1 cellular context compared by ENCODE assay signal in the genomic region with DNA sequence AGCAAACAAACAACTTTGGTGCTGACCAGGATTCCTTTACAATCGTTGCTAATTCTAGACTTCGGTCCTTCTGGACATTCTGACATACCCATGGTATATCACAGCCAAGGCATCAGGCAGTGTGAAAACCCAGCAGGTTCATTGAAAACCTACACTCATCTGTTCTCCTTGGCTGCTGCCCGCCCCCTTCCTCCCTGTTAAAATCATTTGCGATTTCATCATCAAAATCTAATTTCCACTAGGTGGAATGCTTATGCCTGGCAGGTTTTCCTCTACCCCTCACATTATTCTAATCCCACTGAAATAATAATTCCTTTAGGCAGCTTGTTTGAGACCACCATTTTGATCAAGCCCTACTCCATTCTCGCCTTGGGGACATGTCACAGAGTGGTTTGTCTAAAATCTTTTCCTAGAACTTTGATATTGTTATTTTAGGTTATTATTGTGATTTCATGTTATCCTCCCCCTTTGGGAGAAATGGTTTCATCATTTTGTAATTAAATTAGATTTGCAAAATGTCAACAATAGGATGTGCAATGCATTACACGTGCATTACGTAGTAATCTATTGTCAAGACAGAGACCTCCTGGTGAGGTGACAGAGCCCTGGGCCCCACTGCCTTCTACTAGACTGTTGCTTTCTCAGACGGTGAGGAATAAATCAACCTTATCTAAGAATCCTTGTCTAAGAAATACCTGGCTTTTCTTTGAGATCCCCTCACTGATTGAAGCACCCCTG.
TF ChIP-seq lines count a peak whose summit lies in the region.

No MANE protein-coding gene starts in this region.

TF ChIP-seq in GM23338, 12 proteins besides CTCF, POLR2A, EP300 and RAD21 (continued from another document):
- TF ChIP-seq, protein P1, sequence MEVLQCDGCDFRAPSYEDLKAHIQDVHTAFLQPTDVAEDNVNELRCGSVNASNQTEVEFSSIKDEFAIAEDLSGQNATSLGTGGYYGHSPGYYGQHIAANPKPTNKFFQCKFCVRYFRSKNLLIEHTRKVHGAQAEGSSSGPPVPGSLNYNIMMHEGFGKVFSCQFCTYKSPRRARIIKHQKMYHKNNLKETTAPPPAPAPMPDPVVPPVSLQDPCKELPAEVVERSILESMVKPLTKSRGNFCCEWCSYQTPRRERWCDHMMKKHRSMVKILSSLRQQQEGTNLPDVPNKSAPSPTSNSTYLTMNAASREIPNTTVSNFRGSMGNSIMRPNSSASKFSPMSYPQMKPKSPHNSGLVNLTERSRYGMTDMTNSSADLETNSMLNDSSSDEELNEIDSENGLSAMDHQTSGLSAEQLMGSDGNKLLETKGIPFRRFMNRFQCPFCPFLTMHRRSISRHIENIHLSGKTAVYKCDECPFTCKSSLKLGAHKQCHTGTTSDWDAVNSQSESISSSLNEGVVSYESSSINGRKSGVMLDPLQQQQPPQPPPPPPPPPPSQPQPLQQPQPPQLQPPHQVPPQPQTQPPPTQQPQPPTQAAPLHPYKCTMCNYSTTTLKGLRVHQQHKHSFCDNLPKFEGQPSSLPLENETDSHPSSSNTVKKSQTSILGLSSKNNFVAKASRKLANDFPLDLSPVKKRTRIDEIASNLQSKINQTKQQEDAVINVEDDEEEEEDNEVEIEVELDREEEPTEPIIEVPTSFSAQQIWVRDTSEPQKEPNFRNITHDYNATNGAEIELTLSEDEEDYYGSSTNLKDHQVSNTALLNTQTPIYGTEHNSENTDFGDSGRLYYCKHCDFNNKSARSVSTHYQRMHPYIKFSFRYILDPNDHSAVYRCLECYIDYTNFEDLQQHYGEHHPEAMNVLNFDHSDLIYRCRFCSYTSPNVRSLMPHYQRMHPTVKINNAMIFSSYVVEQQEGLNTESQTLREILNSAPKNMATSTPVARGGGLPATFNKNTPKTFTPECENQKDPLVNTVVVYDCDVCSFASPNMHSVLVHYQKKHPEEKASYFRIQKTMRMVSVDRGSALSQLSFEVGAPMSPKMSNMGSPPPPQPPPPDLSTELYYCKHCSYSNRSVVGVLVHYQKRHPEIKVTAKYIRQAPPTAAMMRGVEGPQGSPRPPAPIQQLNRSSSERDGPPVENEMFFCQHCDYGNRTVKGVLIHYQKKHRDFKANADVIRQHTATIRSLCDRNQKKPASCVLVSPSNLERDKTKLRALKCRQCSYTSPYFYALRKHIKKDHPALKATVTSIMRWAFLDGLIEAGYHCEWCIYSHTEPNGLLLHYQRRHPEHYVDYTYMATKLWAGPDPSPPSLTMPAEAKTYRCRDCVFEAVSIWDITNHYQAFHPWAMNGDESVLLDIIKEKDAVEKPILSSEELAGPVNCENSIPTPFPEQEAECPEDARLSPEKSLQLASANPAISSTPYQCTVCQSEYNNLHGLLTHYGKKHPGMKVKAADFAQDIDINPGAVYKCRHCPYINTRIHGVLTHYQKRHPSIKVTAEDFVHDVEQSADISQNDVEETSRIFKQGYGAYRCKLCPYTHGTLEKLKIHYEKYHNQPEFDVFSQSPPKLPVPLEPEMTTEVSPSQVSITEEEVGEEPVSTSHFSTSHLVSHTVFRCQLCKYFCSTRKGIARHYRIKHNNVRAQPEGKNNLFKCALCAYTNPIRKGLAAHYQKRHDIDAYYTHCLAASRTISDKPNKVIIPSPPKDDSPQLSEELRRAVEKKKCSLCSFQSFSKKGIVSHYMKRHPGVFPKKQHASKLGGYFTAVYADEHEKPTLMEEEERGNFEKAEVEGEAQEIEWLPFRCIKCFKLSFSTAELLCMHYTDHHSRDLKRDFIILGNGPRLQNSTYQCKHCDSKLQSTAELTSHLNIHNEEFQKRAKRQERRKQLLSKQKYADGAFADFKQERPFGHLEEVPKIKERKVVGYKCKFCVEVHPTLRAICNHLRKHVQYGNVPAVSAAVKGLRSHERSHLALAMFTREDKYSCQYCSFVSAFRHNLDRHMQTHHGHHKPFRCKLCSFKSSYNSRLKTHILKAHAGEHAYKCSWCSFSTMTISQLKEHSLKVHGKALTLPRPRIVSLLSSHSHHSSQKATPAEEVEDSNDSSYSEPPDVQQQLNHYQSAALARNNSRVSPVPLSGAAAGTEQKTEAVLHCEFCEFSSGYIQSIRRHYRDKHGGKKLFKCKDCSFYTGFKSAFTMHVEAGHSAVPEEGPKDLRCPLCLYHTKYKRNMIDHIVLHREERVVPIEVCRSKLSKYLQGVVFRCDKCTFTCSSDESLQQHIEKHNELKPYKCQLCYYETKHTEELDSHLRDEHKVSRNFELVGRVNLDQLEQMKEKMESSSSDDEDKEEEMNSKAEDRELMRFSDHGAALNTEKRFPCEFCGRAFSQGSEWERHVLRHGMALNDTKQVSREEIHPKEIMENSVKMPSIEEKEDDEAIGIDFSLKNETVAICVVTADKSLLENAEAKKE (CRISPR knock-in tag; IDR thresholded peaks at IDR 0.05), result no peak
- TF ChIP-seq POLR2AphosphoS5 (IDR thresholded peaks at IDR 0.05; ENCODE audit: low read depth) (no peak), EZH2 (IDR thresholded peaks at IDR 0.05; ENCODE audit: low read depth, unreplicated experiment) (no peak), STAT1 (IDR thresholded peaks at IDR 0.05; ENCODE audit: unreplicated experiment) (no peak), NANOG (IDR thresholded peaks at IDR 0.05; ENCODE audit: borderline replicate concordance) (no peak), REST (IDR thresholded peaks at IDR 0.05; ENCODE audit: unreplicated experiment) (no peak), EZH2phosphoT487 (IDR thresholded peaks at IDR 0.05; ENCODE audit: unreplicated experiment) (no peak), CREB1 (CRISPR knock-in tag; IDR thresholded peaks at IDR 0.05; ENCODE audit: low read depth) (no peak), ETS1 (IDR thresholded peaks at IDR 0.05) (no peak)
